14 cellular contexts compared by ENCODE assay signal in the genomic region with DNA sequence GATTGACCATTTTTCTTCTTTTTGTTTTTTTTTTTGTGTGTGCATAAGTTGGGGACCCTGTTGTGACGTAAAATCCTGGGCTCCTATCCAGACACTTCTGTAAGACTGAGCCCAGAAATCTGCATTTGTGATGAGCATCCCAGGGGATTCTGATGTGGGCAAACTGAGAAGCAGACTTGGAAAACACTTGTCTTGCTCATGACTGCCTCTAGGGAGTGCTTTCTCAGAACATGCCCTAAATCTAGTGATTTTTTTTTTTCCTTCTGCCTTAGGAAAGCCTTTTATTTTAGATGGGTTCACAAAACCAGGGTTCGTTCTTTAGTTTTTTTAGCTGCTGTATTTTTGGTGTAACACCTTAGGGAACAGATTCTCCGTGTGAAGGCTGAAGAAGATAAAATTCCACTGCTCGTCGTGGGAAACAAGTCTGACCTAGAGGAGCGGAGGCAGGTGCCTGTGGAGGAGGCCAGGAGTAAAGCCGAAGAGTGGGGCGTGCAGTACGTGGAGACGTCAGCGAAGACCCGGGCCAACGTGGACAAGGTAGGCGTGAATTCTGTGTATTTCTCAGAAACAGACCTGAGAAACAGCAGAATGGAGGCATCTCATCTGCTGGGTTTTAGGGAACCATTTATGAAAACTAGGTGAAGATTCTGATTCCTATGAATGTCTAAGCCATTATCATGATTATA. TPM values are rescaled to one million over a fixed set of nuclear protein-coding genes. Genes with fewer than 3 reads are reported as not detected.
DNase-seq lines count a peak whose midpoint lies in the region; ATAC-seq and TF ChIP-seq lines count a peak whose summit lies in the region.
"Had no signal": no experiment of that assay in that cellular context is flagged by ENCODE, and none has a peak within 500 bp of the region (broad histone marks: within the 10 kb centered on the region; RNA-seq: fewer than 3 reads in every experiment).

No MANE protein-coding gene starts in this region.

- H3K27ac ChIP-seq in VCaP: no peak overlapping the region
- peak overlapping the region; percentile 5 for H3K27ac ChIP-seq in temporal lobe (ENCODE audit: low read depth, low read length)
- H3K27ac ChIP-seq in caudate nucleus (ENCODE audit: low read depth, low read length): no peak overlapping the region
- H3K27ac ChIP-seq: thyroid gland had no signal

- H3K4me3 ChIP-seq in fibroblast of villous mesenchyme (ENCODE audit: low read depth, low read length): no peak overlapping the region
- H3K4me3 ChIP-seq: thyroid gland had no signal

- intact Hi-C loops in activated CD4-positive, alpha-beta T cell treated with anti-CD3 and anti-CD28 coated beads, Interleukin-2, amount 10 ng/mL, durations not matched to agents 24 days and 14 days (cut with micrococcal nuclease): no loop called here

- ATAC-seq in HG02571 (IDR thresholded peaks at IDR 0.05; ENCODE audit: unreplicated experiment): no peak
- ATAC-seq: activated T-helper 17 cell treated with anti-CD3 and anti-CD28 coated beads, Interleukin-2, amount 50 U/mL, for 72 hours had no signal

- H3K9me3 Mint-ChIP-seq in activated CD4-positive, alpha-beta T cell treated with anti-CD3 and anti-CD28 coated beads, Interleukin-2, amount 10 ng/mL, durations not matched to agents 24 days and 14 days: no peaks in the 10 kb centered on the region
- H3K9me3 Mint-ChIP-seq: activated T-helper 17 cell treated with anti-CD3 and anti-CD28 coated beads, Interleukin-2, amount 50 U/mL, for 72 hours had no signal

- peak overlapping the region; percentile 78 for H3K27ac Mint-ChIP-seq in activated CD4-positive, alpha-beta T cell treated with anti-CD3 and anti-CD28 coated beads, Interleukin-2, amount 10 ng/mL, durations not matched to agents 24 days and 14 days

- H3K4me1 Mint-ChIP-seq in activated CD4-positive, alpha-beta T cell treated with anti-CD3 and anti-CD28 coated beads, Interleukin-2, amount 10 ng/mL, durations not matched to agents 24 days and 14 days: peaks cover 76% of the 10 kb centered on the region

- peaks cover 59% of the 10 kb centered on the region for H3K36me3 Mint-ChIP-seq in activated CD4-positive, alpha-beta T cell treated with anti-CD3 and anti-CD28 coated beads, Interleukin-2, amount 10 ng/mL, durations not matched to agents 24 days and 14 days (ENCODE audit: low read depth)

- DNase-seq in activated CD4-positive, alpha-beta T cell treated with anti-CD3 and anti-CD28 coated beads, Interleukin-2, amount 10 ng/mL, durations not matched to agents 24 days and 14 days: no peak
- no peak for DNase-seq in activated CD4-positive, alpha-beta T cell treated with anti-CD3 and anti-CD28 coated beads for 48 hours
- DNase-seq in fibroblast of villous mesenchyme (ENCODE audit: low read depth) (no peak), NCI-H345 (lab: John Stamatoyannopoulos, UW) (no peak), caudate nucleus (lab: John Stamatoyannopoulos, UW) (no peak)
- DNase-seq: activated CD4-positive, alpha-beta T cell treated with anti-CD3 and anti-CD28 coated beads for 4 hours; H7; NCI-H2081; SHP77; thyroid gland had no signal

- TF ChIP-seq CTCF in VCaP (conservative IDR thresholded peaks at IDR 0.05): peak; percentile 13; the same call in 1 of the 2 replicates
- peak; percentile 14 for TF ChIP-seq CTCF in fibroblast of villous mesenchyme (IDR thresholded peaks at IDR 0.05; ENCODE audit: insufficient read depth, low read depth, low read length)

- H3K27me3 Mint-ChIP-seq in activated CD4-positive, alpha-beta T cell treated with anti-CD3 and anti-CD28 coated beads, Interleukin-2, amount 10 ng/mL, durations not matched to agents 24 days and 14 days: no peaks in the 10 kb centered on the region
- H3K27me3 Mint-ChIP-seq: activated T-helper 17 cell treated with anti-CD3 and anti-CD28 coated beads, Interleukin-2, amount 50 U/mL, for 72 hours had no signal

- H3K4me3 Mint-ChIP-seq in activated CD4-positive, alpha-beta T cell treated with anti-CD3 and anti-CD28 coated beads, Interleukin-2, amount 10 ng/mL, durations not matched to agents 24 days and 14 days: peak overlapping the region; percentile 9
- H3K4me3 Mint-ChIP-seq: activated T-helper 17 cell treated with anti-CD3 and anti-CD28 coated beads, Interleukin-2, amount 50 U/mL, for 72 hours had no signal

RNA-seq across cellular contexts. Expression of a gene that starts 36.7 kb away (rescaled TPM):
- 72.1 and 80.0 TPM in 2 replicates for total RNA-seq in activated CD4-positive, alpha-beta T cell treated with anti-CD3 and anti-CD28 coated beads, Interleukin-2, amount 10 ng/mL, durations not matched to agents 24 days and 14 days
- 35.1 and 66.9 TPM in 2 replicates for total RNA-seq in fibroblast of villous mesenchyme
- total RNA-seq in temporal lobe: 31.0 TPM

RNA-seq across cellular contexts. Expression of a gene that starts 56.6 kb away (rescaled TPM):
- not detected in 2 replicates for total RNA-seq in activated CD4-positive, alpha-beta T cell treated with anti-CD3 and anti-CD28 coated beads, Interleukin-2, amount 10 ng/mL, durations not matched to agents 24 days and 14 days
- total RNA-seq in fibroblast of villous mesenchyme (under 0.01 TPM in 2 replicates), temporal lobe (4.9 TPM)
- total RNA-seq: activated T-helper 17 cell treated with anti-CD3 and anti-CD28 coated beads, Interleukin-2, amount 50 U/mL, for 72 hours had no signal
